In genomic region chr16:4116328-4117249, GRCh38 we compare ENCODE assay signal across 8 cellular contexts. TPM values are rescaled to one million over a fixed set of nuclear protein-coding genes. Genes with fewer than 3 reads are reported as not detected.
DNase-seq lines count a peak whose midpoint lies in the region; ATAC-seq and TF ChIP-seq lines count a peak whose summit lies in the region.

TSS of gene ADCY9 (minus strand) at chr16:4116442. CDS start at chr16:4115442, 1,000 bp downstream.

- H3K27ac Mint-ChIP-seq in naive thymus-derived CD8-positive, alpha-beta T cell: peak within 1 kb of the TSS; percentile 61 to 90 (median 76)
- H3K27ac Mint-ChIP-seq in stimulated activated naive B cell treated with anti-CD40 and anti-IgM and Interleukin-4, amounts not matched to agents 10 μg/mL and 1 μg/mL and 100 μg/mL, for 72 hours: peak within 1 kb of the TSS; percentile 53

- in situ Hi-C loops in ACHN (cut with HindIII; ENCODE audit: low pct_ligation_motif_present, low pct_unique_long_range_greater_than_20kb, low sequenced_read_pairs): no loop called here

- H3K36me3 ChIP-seq in PC-9 (ENCODE audit: low read depth): no peaks in the 10 kb centered on the region

- H3F3A ChIP-seq in PC-9 (ENCODE audit: insufficient read depth, low read depth): no peaks in the 10 kb centered on the region

- peak; percentile 79 for DNase-seq in ACHN
- DNase-seq in PC-9: peak in 1 of 2 experiments; percentile 82
- DNase-seq in activated T-helper 9 cell treated with anti-CD3 and anti-CD28 coated beads, Interleukin-2, amount 50 U/mL, for 16 hours (ENCODE audit: low read depth): peak; percentile 70
- DNase-seq in fibroblast of pulmonary artery (ENCODE audit: low read depth): peak; percentile 75
- peak; percentile 55 to 85 (median 74) for DNase-seq in naive thymus-derived CD8-positive, alpha-beta T cell
- peak; percentile 54 for DNase-seq in stimulated activated naive B cell treated with anti-CD40 and anti-IgM and Interleukin-4, amounts not matched to agents 10 μg/mL and 1 μg/mL and 100 μg/mL, for 72 hours

- TSS peak; percentile 97 for BruUV-seq in PC-9 (replicated peaks; lab: Mats Ljungman, UMichigan)

- H4K20me1 ChIP-seq in PC-9 (ENCODE audit: insufficient read depth): no peaks in the 10 kb centered on the region; the same call in 1 of the 2 replicates

- H2AFZ ChIP-seq in PC-9: peak within 1 kb of the TSS; percentile 90

- peak; percentile 58 for ATAC-seq in GM18519 (IDR thresholded peaks at IDR 0.05; ENCODE audit: low FRiP score, unreplicated experiment)
- peak; percentile 76 for ATAC-seq in HG03432 (IDR thresholded peaks at IDR 0.05; ENCODE audit: unreplicated experiment)
- ATAC-seq in naive thymus-derived CD8-positive, alpha-beta T cell: peak; percentile 60 to 68
- peak; percentile 83 to 84 for ATAC-seq in stimulated activated naive B cell treated with anti-CD40 and anti-IgM and Interleukin-4, amounts not matched to agents 10 μg/mL and 1 μg/mL and 100 μg/mL, for 72 hours (replicated peaks)

- peaks cover 0 to 3% (median 0%) of the 10 kb centered on the region in 3 donors for H3K36me3 Mint-ChIP-seq in naive thymus-derived CD8-positive, alpha-beta T cell
- peaks cover 0 to 3% of the 10 kb centered on the region in 2 donors for H3K36me3 Mint-ChIP-seq in stimulated activated naive B cell treated with anti-CD40 and anti-IgM and Interleukin-4, amounts not matched to agents 10 μg/mL and 1 μg/mL and 100 μg/mL, for 72 hours

- H3K27me3 Mint-ChIP-seq in naive thymus-derived CD8-positive, alpha-beta T cell: peaks cover 0 to 4% (median 3%) of the 10 kb centered on the region in 5 donors
- H3K27me3 Mint-ChIP-seq in stimulated activated naive B cell treated with anti-CD40 and anti-IgM and Interleukin-4, amounts not matched to agents 10 μg/mL and 1 μg/mL and 100 μg/mL, for 72 hours: peaks cover 18 to 22% of the 10 kb centered on the region in 2 donors

- H3K9me3 Mint-ChIP-seq in naive thymus-derived CD8-positive, alpha-beta T cell: no peaks in the 10 kb centered on the region
- H3K9me3 Mint-ChIP-seq in stimulated activated naive B cell treated with anti-CD40 and anti-IgM and Interleukin-4, amounts not matched to agents 10 μg/mL and 1 μg/mL and 100 μg/mL, for 72 hours: no peaks in the 10 kb centered on the region

- no peak for TF ChIP-seq CTCF in PC-9 (conservative IDR thresholded peaks at IDR 0.05)
- TF ChIP-seq CTCF in fibroblast of pulmonary artery (IDR thresholded peaks at IDR 0.05; ENCODE audit: low read length, missing control alignments): no peak

- CTCF ChIA-PET in PC-9 (lab: Charles Lee): no interaction called here

- peaks cover 18 to 40% (median 38%) of the 10 kb centered on the region in 4 donors for H3K4me1 Mint-ChIP-seq in naive thymus-derived CD8-positive, alpha-beta T cell
- peaks cover 21 to 43% of the 10 kb centered on the region in 2 donors for H3K4me1 Mint-ChIP-seq in stimulated activated naive B cell treated with anti-CD40 and anti-IgM and Interleukin-4, amounts not matched to agents 10 μg/mL and 1 μg/mL and 100 μg/mL, for 72 hours

- H3K9me3 ChIP-seq in PC-9 (ENCODE audit: insufficient read depth, low read depth): no peaks in the 10 kb centered on the region

- no peaks in the 10 kb centered on the region for H3K79me2 ChIP-seq in PC-9 (ENCODE audit: low read depth)

- H3K9me2 ChIP-seq in PC-9 (ENCODE audit: insufficient read depth): no peaks in the 10 kb centered on the region

- H3K27ac ChIP-seq in PC-9: no peak within 1 kb of the TSS

- intact Hi-C loops in PC-9 (cut with micrococcal nuclease; ENCODE audit: unreplicated experiment): loop anchor here (2.0 kb wide), 1 partner anchor 138 kb away; no protein-coding TSS in a partner anchor

- peak within 1 kb of the TSS; percentile 80 for H3K4me2 ChIP-seq in PC-9

- H3K27me3 ChIP-seq in PC-9 (ENCODE audit: insufficient read depth, low read depth): no peaks in the 10 kb centered on the region

- H3K4me3 ChIP-seq in PC-9: peak within 1 kb of the TSS; percentile 56; the same call in 1 of the 2 replicates
- H3K4me3 ChIP-seq in fibroblast of pulmonary artery (replicated peaks; ENCODE audit: low read depth, low read length): peak within 1 kb of the TSS; percentile 60

- peak within 1 kb of the TSS; percentile 77 to 92 (median 87) for H3K4me3 Mint-ChIP-seq in naive thymus-derived CD8-positive, alpha-beta T cell
- peak within 1 kb of the TSS; percentile 86 to 91 for H3K4me3 Mint-ChIP-seq in stimulated activated naive B cell treated with anti-CD40 and anti-IgM and Interleukin-4, amounts not matched to agents 10 μg/mL and 1 μg/mL and 100 μg/mL, for 72 hours

- POLR2A ChIA-PET in PC-9 (lab: Charles Lee; ENCODE audit: unreplicated experiment): no interaction called here
- POLR2A ChIA-PET in naive thymus-derived CD8-positive, alpha-beta T cell (lab: Charles Lee): interaction anchor here (0.6 to 1.8 kb wide), 2 partner anchors 137 to 400 kb away, joined by 3 to 5 read pairs; partner anchors contain the start of gene TRAP1

- no peaks in the 10 kb centered on the region for H3K4me1 ChIP-seq in PC-9 (replicated peaks; ENCODE audit: insufficient read depth)

RNA-seq across cellular contexts. Expression of gene ADCY9, which starts in this region (rescaled TPM):
- 9.8 and 10.5 TPM in 2 replicates for total RNA-seq in PC-9 (2021)
- total RNA-seq in naive thymus-derived CD8-positive, alpha-beta T cell: 1 to 10 TPM; 6.2 to 6.5 TPM
- polyA plus RNA-seq in naive thymus-derived CD8-positive, alpha-beta T cell: under 1 TPM; 0.20 to 0.75 (median 0.71) TPM
